In the genomic region with DNA sequence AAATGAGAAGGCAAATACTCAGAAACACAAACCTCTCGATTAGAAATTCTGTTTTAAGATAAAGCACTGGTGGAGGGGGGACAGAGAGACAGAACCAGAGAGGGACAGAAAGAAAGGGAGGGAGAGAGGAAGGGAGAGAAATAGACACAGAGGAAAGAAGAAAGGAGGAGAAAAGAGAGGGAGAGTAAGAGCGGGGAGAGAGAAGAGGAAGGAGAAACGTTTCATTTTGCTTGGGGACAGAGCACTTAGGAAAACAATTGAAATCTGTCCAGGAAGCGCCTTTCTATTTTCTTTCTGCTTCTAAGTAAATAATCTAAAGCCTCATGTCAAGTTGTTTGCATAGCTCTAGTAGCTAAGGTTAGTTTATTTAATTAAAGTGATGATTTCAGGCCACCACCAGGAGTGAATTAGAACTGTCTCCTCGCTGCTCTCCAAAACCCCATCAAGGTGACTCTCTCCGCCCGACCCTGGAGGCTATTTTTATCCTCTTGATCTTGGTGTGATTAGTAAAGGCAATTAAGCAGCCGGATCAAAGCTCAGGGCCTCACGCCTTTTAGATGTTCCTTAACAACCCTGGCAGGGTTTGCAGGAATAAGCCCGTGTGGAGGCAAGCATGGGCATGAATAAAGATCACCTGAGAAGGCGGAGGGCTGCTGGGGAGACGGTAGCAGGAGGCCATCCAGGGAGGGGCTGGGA, we compare ENCODE assay signal across 13 cellular contexts.
A peak's percentile ranks its signal among the peaks of the same experiment; 100 is the strongest.
DNase-seq lines count a peak whose midpoint lies in the region; ATAC-seq, FAIRE-seq and TF ChIP-seq lines count a peak whose summit lies in the region.
"Had no signal": no experiment of that assay in that cellular context is flagged by ENCODE, and none has a peak within 500 bp of the region (broad histone marks: within the 10 kb centered on the region; RNA-seq: fewer than 3 reads in every experiment).

No MANE protein-coding gene starts in this region.

- H3K9me2 ChIP-seq in PC-3 (replicated peaks; ENCODE audit: low read length), result no peaks in the 10 kb centered on the region

- H3K36me3 ChIP-seq in PC-3 (ENCODE audit: low read depth, low read length) (no peaks in the 10 kb centered on the region), kidney (ENCODE audit: control insufficient read depth in 1 of 2, insufficient read depth in 2 of 2, low read length in 2 of 2) (no peaks in the 10 kb centered on the region)
- H3K36me3 ChIP-seq: ascending aorta, thyroid gland had no signal

- FAIRE-seq in kidney (lab: Jason Lieb, UNC), result no peak

- CTCF ChIA-PET in PC-3 (lab: Charles Lee), result no interaction called here

- H3K9me3 ChIP-seq in PC-3 (ENCODE audit: low read length), result no peaks in the 10 kb centered on the region
- H3K9me3 ChIP-seq in kidney (ENCODE audit: control insufficient read depth in 1 of 2, low read length in 2 of 2), result no peaks in the 10 kb centered on the region
- H3K9me3 ChIP-seq: ascending aorta, psoas muscle, thyroid gland had no signal

- H3F3A ChIP-seq in PC-3 (ENCODE audit: low read length, unreplicated experiment), result no peaks in the 10 kb centered on the region

- BruUV-seq in PC-3 (replicated peaks; lab: Mats Ljungman, UMichigan), result no TSS peak

- H3K79me2 ChIP-seq in PC-3 (ENCODE audit: low read length), result no peaks in the 10 kb centered on the region

- H3K27me3 ChIP-seq in PC-3 (ENCODE audit: low read length), result no peaks in the 10 kb centered on the region
- H3K27me3 ChIP-seq: ascending aorta, thyroid gland had no signal

- H2AFZ ChIP-seq in PC-3 (ENCODE audit: low read length), result no peak overlapping the region

- no peaks in the 10 kb centered on the region for H4K20me1 ChIP-seq in PC-3 (ENCODE audit: low read length)

- H3K4me3 ChIP-seq in PC-3 (ENCODE audit: low read length), result no peak overlapping the region
- H3K4me3 ChIP-seq in kidney (ENCODE audit: low read length in 2 of 2), result no peak overlapping the region
- H3K4me3 ChIP-seq: ascending aorta, psoas muscle, thyroid gland had no signal

- intact Hi-C loops in PC-3 (cut with micrococcal nuclease), result no loop called here
- intact Hi-C loops in kidney (cut with DNase I), result no loop called here

- ATAC-seq in PC-3 (peak; percentile 55), GM19467 (IDR thresholded peaks at IDR 0.05; ENCODE audit: unreplicated experiment) (no peak)
- ATAC-seq: psoas muscle had no signal

- H3K9ac ChIP-seq in PC-3 (ENCODE audit: low read length) (no peak overlapping the region), kidney (ENCODE audit: low read length in 2 of 2) (no peak overlapping the region)

- TF ChIP-seq CTCF in PC-3 (conservative IDR thresholded peaks at IDR 0.05; ENCODE audit: low read depth, low read length), result no peak
- no peak for TF ChIP-seq CTCF in kidney (IDR thresholded peaks at IDR 0.05; ENCODE audit: borderline replicate concordance, extremely low read depth, insufficient read depth)

- H3K4me1 ChIP-seq in PC-3 (ENCODE audit: insufficient read depth, low read length), result peaks cover 16% of the 10 kb centered on the region
- peaks cover 0 to 2% of the 10 kb centered on the region in 2 donors for H3K4me1 ChIP-seq in kidney (ENCODE audit: control insufficient read depth in 1 of 2, insufficient read depth in 1 of 2, low read depth in 1 of 2, low read length in 2 of 2)
- H3K4me1 ChIP-seq: ascending aorta had no signal

- DNase-seq in DMS153 (lab: John Stamatoyannopoulos, UW) (peak; percentile 81), NCI-H187 treated with DMSO at 0.1 percent for 48 hours (lab: John Stamatoyannopoulos, UW) (peak; percentile 76), PC-3 (no peak), kidney (peak; percentile 29), HuH-7 (ENCODE audit: low spot score) (no peak), DMS 273 (lab: John Stamatoyannopoulos, UW; ENCODE audit: unreplicated experiment) (no peak)
- no peak for DNase-seq in stimulated activated naive CD4-positive, alpha-beta T cell treated with Interleukin-2 at 50 U/mL for 16 hours (lab: John Stamatoyannopoulos, UW)
- DNase-seq: activated effector memory CD4-positive, alpha-beta T cell treated with Interleukin-2 at 50 U/mL for 16 hours; DMS 273 treated with DMSO at 0.1 percent for 48 hours; psoas muscle; thyroid gland had no signal

- no peak overlapping the region for H3K4me2 ChIP-seq in PC-3 (ENCODE audit: low read length)

- no peak overlapping the region for H3K27ac ChIP-seq in PC-3 (ENCODE audit: low read length)
- H3K27ac ChIP-seq in kidney (ENCODE audit: low read depth in 2 of 2, low read length in 2 of 2), result no peak overlapping the region
- H3K27ac ChIP-seq: ascending aorta, psoas muscle, thyroid gland had no signal

- POLR2A ChIA-PET in PC-3 (lab: Charles Lee; ENCODE audit: unreplicated experiment), result no interaction called here

Comparison
In these comparisons a context has a peak if more than half of its experiments do, and no peak if none do; other contexts are left out.
1. DNase-seq: peak in DMS153 (single experiment), NCI-H187 treated with DMSO at 0.1 percent for 48 hours (single experiment) and kidney (single experiment); none in PC-3 (single experiment), HuH-7 (single experiment), DMS 273 (single experiment) and stimulated activated naive CD4-positive, alpha-beta T cell treated with Interleukin-2 at 50 U/mL for 16 hours (single experiment).